ENCODE assay signal across 1 cellular context in the genomic region with DNA sequence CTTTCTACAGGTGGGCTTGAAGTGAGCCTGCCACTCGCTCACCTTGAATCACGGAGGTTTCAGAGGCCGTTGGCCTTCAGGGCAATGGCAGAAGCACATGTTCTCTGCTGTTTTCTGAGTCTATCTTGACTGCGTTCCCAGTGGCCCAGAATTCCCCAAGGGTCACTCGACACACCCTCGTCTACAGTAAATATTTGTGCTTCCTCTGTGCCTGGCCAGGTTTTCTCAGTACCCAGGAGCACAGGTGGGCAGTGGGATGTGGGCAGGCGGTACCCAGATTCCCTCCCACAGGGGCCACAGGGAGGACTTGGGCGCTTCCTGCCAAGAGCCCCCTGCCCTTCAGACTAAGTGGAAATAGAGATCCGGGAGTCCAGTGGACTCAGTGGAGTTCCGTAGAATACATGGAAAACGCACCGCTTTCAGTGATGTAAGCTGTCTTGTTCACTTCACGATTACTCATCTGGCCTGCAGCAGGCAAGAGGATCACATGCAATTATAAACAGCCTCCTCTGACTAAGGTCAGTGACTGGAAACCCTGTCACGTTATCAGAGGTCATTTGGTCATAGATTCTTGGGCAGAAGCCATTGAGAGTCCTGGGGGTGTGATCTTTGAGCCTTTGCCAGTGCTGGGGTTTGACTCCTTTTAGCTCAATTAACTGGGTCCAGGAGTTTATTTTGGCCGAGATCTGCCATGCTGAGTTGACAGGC.
TF ChIP-seq lines count a peak whose summit lies in the region.

No MANE protein-coding gene starts in this region.

TF ChIP-seq in HEK293, 187 proteins besides CTCF, POLR2A, EP300 and RAD21 (continued from another document and continues in another):
- peak; percentile 34; the same call in 1 of the 2 replicates for TF ChIP-seq ZNF398 (tag by site-specific recombination; IDR thresholded peaks at IDR 0.05)
- TF ChIP-seq ZNF561 (tag by site-specific recombination; IDR thresholded peaks at IDR 0.05; ENCODE audit: borderline replicate concordance), result no peak
- TF ChIP-seq, protein P1, sequence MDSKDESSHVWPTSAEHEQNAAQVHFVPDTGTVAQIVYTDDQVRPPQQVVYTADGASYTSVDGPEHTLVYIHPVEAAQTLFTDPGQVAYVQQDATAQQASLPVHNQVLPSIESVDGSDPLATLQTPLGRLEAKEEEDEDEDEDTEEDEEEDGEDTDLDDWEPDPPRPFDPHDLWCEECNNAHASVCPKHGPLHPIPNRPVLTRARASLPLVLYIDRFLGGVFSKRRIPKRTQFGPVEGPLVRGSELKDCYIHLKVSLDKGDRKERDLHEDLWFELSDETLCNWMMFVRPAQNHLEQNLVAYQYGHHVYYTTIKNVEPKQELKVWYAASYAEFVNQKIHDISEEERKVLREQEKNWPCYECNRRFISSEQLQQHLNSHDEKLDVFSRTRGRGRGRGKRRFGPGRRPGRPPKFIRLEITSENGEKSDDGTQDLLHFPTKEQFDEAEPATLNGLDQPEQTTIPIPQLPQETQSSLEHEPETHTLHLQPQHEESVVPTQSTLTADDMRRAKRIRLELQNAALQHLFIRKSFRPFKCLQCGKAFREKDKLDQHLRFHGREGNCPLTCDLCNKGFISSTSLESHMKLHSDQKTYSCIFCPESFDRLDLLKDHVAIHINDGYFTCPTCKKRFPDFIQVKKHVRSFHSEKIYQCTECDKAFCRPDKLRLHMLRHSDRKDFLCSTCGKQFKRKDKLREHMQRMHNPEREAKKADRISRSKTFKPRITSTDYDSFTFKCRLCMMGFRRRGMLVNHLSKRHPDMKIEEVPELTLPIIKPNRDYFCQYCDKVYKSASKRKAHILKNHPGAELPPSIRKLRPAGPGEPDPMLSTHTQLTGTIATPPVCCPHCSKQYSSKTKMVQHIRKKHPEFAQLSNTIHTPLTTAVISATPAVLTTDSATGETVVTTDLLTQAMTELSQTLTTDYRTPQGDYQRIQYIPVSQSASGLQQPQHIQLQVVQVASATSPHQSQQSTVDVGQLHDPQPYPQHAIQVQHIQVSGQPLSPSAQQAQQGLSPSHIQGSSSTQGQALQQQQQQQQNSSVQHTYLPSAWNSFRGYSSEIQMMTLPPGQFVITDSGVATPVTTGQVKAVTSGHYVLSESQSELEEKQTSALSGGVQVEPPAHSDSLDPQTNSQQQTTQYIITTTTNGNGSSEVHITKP (tag by site-specific recombination; IDR thresholded peaks at IDR 0.05), result peak; percentile 78
- TF ChIP-seq MZF1 (tag by site-specific recombination; IDR thresholded peaks at IDR 0.05; ENCODE audit: borderline replicate concordance), result no peak
- TF ChIP-seq, protein P2, sequence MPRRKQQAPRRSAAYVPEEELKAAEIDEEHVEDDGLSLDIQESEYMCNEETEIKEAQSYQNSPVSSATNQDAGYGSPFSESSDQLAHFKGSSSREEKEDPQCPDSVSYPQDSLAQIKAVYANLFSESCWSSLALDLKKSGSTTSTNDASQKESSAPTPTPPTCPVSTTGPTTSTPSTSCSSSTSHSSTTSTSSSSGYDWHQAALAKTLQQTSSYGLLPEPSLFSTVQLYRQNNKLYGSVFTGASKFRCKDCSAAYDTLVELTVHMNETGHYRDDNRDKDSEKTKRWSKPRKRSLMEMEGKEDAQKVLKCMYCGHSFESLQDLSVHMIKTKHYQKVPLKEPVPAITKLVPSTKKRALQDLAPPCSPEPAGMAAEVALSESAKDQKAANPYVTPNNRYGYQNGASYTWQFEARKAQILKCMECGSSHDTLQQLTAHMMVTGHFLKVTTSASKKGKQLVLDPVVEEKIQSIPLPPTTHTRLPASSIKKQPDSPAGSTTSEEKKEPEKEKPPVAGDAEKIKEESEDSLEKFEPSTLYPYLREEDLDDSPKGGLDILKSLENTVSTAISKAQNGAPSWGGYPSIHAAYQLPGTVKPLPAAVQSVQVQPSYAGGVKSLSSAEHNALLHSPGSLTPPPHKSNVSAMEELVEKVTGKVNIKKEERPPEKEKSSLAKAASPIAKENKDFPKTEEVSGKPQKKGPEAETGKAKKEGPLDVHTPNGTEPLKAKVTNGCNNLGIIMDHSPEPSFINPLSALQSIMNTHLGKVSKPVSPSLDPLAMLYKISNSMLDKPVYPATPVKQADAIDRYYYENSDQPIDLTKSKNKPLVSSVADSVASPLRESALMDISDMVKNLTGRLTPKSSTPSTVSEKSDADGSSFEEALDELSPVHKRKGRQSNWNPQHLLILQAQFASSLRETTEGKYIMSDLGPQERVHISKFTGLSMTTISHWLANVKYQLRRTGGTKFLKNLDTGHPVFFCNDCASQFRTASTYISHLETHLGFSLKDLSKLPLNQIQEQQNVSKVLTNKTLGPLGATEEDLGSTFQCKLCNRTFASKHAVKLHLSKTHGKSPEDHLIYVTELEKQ (tag by site-specific recombination; IDR thresholded peaks at IDR 0.05; ENCODE audit: borderline replicate concordance), result peak; percentile 19; the same call in 1 of the 2 replicates
- TF ChIP-seq ZNF623 (tag by site-specific recombination; IDR thresholded peaks at IDR 0.05), result no peak; the same call in 1 of the 2 replicates
- 0 out of 2 replicates have a peak, but pooled peaks have one; percentile 44 for TF ChIP-seq ZNF692 (tag by site-specific recombination; IDR thresholded peaks at IDR 0.05)
- TF ChIP-seq GLI2 (tag by site-specific recombination; IDR thresholded peaks at IDR 0.05; ENCODE audit: borderline replicate concordance, low read depth), result no peak
- TF ChIP-seq KLF10 (tag by site-specific recombination; IDR thresholded peaks at IDR 0.05), result peak; percentile 89
- peak; percentile 60; the same call in 1 of the 2 replicates for TF ChIP-seq ZNF335 (tag by site-specific recombination; conservative IDR thresholded peaks at IDR 0.05)
- 0 out of 2 replicates have a peak, but pooled peaks have one; percentile 48 for TF ChIP-seq ZSCAN23 (tag by site-specific recombination; IDR thresholded peaks at IDR 0.05)
- TF ChIP-seq SP7 (tag by site-specific recombination; IDR thresholded peaks at IDR 0.05), result peak; percentile 92
- TF ChIP-seq ZIC2 (tag by site-specific recombination; IDR thresholded peaks at IDR 0.05), result peak; percentile 48; the same call in 1 of the 2 replicates
- TF ChIP-seq ZNF660 (tag by site-specific recombination; IDR thresholded peaks at IDR 0.05), result 0 out of 2 replicates have a peak, but pooled peaks have one; percentile 41
- TF ChIP-seq, protein P3, sequence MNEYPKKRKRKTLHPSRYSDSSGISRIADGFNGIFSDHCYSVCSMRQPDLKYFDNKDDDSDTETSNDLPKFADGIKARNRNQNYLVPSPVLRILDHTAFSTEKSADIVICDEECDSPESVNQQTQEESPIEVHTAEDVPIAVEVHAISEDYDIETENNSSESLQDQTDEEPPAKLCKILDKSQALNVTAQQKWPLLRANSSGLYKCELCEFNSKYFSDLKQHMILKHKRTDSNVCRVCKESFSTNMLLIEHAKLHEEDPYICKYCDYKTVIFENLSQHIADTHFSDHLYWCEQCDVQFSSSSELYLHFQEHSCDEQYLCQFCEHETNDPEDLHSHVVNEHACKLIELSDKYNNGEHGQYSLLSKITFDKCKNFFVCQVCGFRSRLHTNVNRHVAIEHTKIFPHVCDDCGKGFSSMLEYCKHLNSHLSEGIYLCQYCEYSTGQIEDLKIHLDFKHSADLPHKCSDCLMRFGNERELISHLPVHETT (tag by site-specific recombination; IDR thresholded peaks at IDR 0.05), result peak; percentile 38; the same call in 1 of the 2 replicates
- no peak for TF ChIP-seq OVOL3 (tag by site-specific recombination; IDR thresholded peaks at IDR 0.05)
- TF ChIP-seq SCRT2 (tag by site-specific recombination; IDR thresholded peaks at IDR 0.05), result peak; percentile 47; the same call in 1 of the 2 replicates
- TF ChIP-seq ZNF121 (tag by site-specific recombination; IDR thresholded peaks at IDR 0.05), result no peak
- peak; percentile 47; the same call in 1 of the 2 replicates for TF ChIP-seq PATZ1 (tag by site-specific recombination; IDR thresholded peaks at IDR 0.05)
- TF ChIP-seq SP2 (tag by site-specific recombination; IDR thresholded peaks at IDR 0.05), result 0 out of 2 replicates have a peak, but pooled peaks have one; percentile 11
- TF ChIP-seq WT1 (tag by site-specific recombination; IDR thresholded peaks at IDR 0.05), result peak; percentile 67
- no peak for TF ChIP-seq ZNF214 (tag by site-specific recombination; IDR thresholded peaks at IDR 0.05; ENCODE audit: borderline replicate concordance)
- TF ChIP-seq, protein P4, sequence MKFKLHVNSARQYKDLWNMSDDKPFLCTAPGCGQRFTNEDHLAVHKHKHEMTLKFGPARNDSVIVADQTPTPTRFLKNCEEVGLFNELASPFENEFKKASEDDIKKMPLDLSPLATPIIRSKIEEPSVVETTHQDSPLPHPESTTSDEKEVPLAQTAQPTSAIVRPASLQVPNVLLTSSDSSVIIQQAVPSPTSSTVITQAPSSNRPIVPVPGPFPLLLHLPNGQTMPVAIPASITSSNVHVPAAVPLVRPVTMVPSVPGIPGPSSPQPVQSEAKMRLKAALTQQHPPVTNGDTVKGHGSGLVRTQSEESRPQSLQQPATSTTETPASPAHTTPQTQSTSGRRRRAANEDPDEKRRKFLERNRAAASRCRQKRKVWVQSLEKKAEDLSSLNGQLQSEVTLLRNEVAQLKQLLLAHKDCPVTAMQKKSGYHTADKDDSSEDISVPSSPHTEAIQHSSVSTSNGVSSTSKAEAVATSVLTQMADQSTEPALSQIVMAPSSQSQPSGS (tag by site-specific recombination; IDR thresholded peaks at IDR 0.05; ENCODE audit: low read depth), result peak; percentile 64; the same call in 1 of the 2 replicates
- no peak for TF ChIP-seq ZNF514 (tag by site-specific recombination; IDR thresholded peaks at IDR 0.05)
- TF ChIP-seq ZNF843 (tag by site-specific recombination; IDR thresholded peaks at IDR 0.05), result peak; percentile 79; the same call in 1 of the 2 replicates
- no peak for TF ChIP-seq ZNF530 (tag by site-specific recombination; IDR thresholded peaks at IDR 0.05; ENCODE audit: low read depth)
- TF ChIP-seq KLF9 (tag by site-specific recombination; IDR thresholded peaks at IDR 0.05; ENCODE audit: low read depth), result peak; percentile 34; the same call in 1 of the 2 replicates
- TF ChIP-seq ZFP41 (tag by site-specific recombination; IDR thresholded peaks at IDR 0.05; ENCODE audit: borderline replicate concordance), result no peak
- TF ChIP-seq ZNF132 (tag by site-specific recombination; IDR thresholded peaks at IDR 0.05; ENCODE audit: borderline replicate concordance), result no peak
- TF ChIP-seq ZNF48 (tag by site-specific recombination; IDR thresholded peaks at IDR 0.05), result no peak
- TF ChIP-seq, protein P5, sequence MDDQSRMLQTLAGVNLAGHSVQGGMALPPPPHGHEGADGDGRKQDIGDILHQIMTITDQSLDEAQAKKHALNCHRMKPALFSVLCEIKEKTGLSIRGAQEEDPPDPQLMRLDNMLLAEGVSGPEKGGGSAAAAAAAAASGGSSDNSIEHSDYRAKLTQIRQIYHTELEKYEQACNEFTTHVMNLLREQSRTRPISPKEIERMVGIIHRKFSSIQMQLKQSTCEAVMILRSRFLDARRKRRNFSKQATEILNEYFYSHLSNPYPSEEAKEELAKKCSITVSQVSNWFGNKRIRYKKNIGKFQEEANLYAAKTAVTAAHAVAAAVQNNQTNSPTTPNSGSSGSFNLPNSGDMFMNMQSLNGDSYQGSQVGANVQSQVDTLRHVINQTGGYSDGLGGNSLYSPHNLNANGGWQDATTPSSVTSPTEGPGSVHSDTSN (CRISPR knock-in tag; IDR thresholded peaks at IDR 0.05), result no peak
- TF ChIP-seq ZFHX2 (tag by site-specific recombination; conservative IDR thresholded peaks at IDR 0.05), result peak; percentile 85
- 0 out of 2 replicates have a peak, but pooled peaks have one; percentile 17 for TF ChIP-seq ZFP69B (tag by site-specific recombination; IDR thresholded peaks at IDR 0.05)
- peak; percentile 70 for TF ChIP-seq ZXDB (tag by site-specific recombination; IDR thresholded peaks at IDR 0.05)
- no peak for TF ChIP-seq ZNF404 (tag by site-specific recombination; IDR thresholded peaks at IDR 0.05)
- peak; percentile 91 for TF ChIP-seq ZNF629 (tag by site-specific recombination; IDR thresholded peaks at IDR 0.05)
- TF ChIP-seq KLF8 (tag by site-specific recombination; IDR thresholded peaks at IDR 0.05), result peak; percentile 32; the same call in 1 of the 2 replicates
